Comparison of ENCODE assay signal across 11 cellular contexts in genomic region chrX:21845096-21845495, GRCh38.
"Had no signal": no experiment of that assay in that cellular context is flagged by ENCODE, and none has a peak within 500 bp of the region (broad histone marks: within the 10 kb centered on the region; RNA-seq: fewer than 3 reads in every experiment).

No MANE protein-coding gene starts in this region.

- H3K4me3 ChIP-seq: GM23248, GM23338, HAP-1 had no signal

- FAIRE-seq: H1, H54 had no signal

- H3K4me1 Mint-ChIP-seq: GM23338 had no signal

- H3K4me3 Mint-ChIP-seq: GM23338, H9, HFFc6 had no signal

- H3K27ac ChIP-seq: GM23248 had no signal

- H3K27ac Mint-ChIP-seq: GM23338, H9, HFFc6 had no signal

- ATAC-seq: GM23338, HCT116 had no signal

- H3K9me3 Mint-ChIP-seq: GM23338, HFFc6 had no signal

- H3K9ac ChIP-seq: GM23248 had no signal

- H2AFZ ChIP-seq: GM23248, GM23338 had no signal

- H3K4me2 ChIP-seq: GM23338 had no signal

- DNase-seq: GM23248, GOT3, H7, H9, HCEC 1CT, HFFc6 had no signal

- H3K9me3 ChIP-seq: HAP-1 had no signal
